In genomic region chr17:71553381-71553780, GRCh38 we compare ENCODE assay signal across 34 cellular contexts.
"Had no signal": no experiment of that assay in that cellular context is flagged by ENCODE, and none has a peak within 500 bp of the region (broad histone marks: within the 10 kb centered on the region; RNA-seq: fewer than 3 reads in every experiment).

No MANE protein-coding gene starts in this region.

- DNase-seq: Kasumi-1, KG1, MG63, MV-4-11, NCI-H1092, NCI-H1105 treated with DMSO at 0.1 percent for 48 hours, NCI-H1417, NCI-H1436, NCI-H146, NCI-H1694, NCI-H187, NCI-H1930, NCI-H2029 treated with DMSO at 0.1 percent for 48 hours, NCI-H2081 treated with DMSO at 0.1 percent for 48 hours, NCI-H2107, NCI-H2171, NCI-H226, NCI-H446 treated with DMSO at 0.1 percent for 48 hours, NCI-H510A, NCI-H524, NCI-H526, NCI-H69, NCI-H748 treated with DMSO at 0.1 percent for 48 hours, NCI-H82, PC-9, SHP77, SIG-M5, SJCRH30, T-cell had no signal

- H3K4me1 ChIP-seq: SJCRH30 had no signal

- H3K36me3 Mint-ChIP-seq: T-cell had no signal

- H3K27me3 Mint-ChIP-seq: T-cell had no signal

- H3K4me3 Mint-ChIP-seq: T-cell had no signal

- H3K27me3 ChIP-seq: MG63 had no signal

- H3K9me3 ChIP-seq: MG63, SJCRH30 had no signal

- H3K4me2 ChIP-seq: PC-9 had no signal

- FAIRE-seq: RCC 7860 had no signal

- H3K27ac Mint-ChIP-seq: T-cell had no signal

- H3K4me1 Mint-ChIP-seq: T-cell had no signal

- ATAC-seq: Panc1, Right ventricle myocardium inferior, SK-N-SH treated with all-trans-retinoic acid at 6 μM for 48 hours, T-cell had no signal

- H3K36me3 ChIP-seq: MG63, SJCRH30 had no signal

- H2AFZ ChIP-seq: PC-9 had no signal

- H3K4me3 ChIP-seq: MG63, PC-9, SJCRH30, SK-N-MC had no signal

- H3K27ac ChIP-seq: PC-9, SJCRH30, SK-N-MC had no signal
